Comparison of ENCODE assay signal across 1 cellular context in genomic region chr3:151946606-151947005, GRCh38.
TF ChIP-seq lines count a peak whose summit lies in the region.

No MANE protein-coding gene starts in this region.

TF ChIP-seq in HepG2, 621 proteins besides CTCF, POLR2A, EP300 and RAD21 (continued from another document):
- TF ChIP-seq ZBTB37 (CRISPR knock-in tag; IDR thresholded peaks at IDR 0.05): no peak
- no peak for TF ChIP-seq ZSCAN31 (CRISPR knock-in tag; IDR thresholded peaks at IDR 0.05; ENCODE audit: low read depth)
- no peak for TF ChIP-seq POLR2AphosphoS2 (IDR thresholded peaks at IDR 0.05; ENCODE audit: low read depth, low read length)
- no peak for TF ChIP-seq ZNF207 (IDR thresholded peaks at IDR 0.05; ENCODE audit: borderline replicate concordance)
